In genomic region chr21:45123440-45123839, GRCh38 we compare ENCODE assay signal across 1 cellular context.
A peak's percentile ranks its signal among the peaks of the same experiment; 100 is the strongest.
TF ChIP-seq lines count a peak whose summit lies in the region.

No MANE protein-coding gene starts in this region.

TF ChIP-seq in HepG2, 621 proteins besides CTCF, POLR2A, EP300 and RAD21 (continued from another document and continues in another):
- TF ChIP-seq SKIL (CRISPR knock-in tag; IDR thresholded peaks at IDR 0.05; ENCODE audit: borderline replicate concordance), result peak; percentile 44; the same call in 1 of the 2 replicates
- TF ChIP-seq ZNF503 (CRISPR knock-in tag; IDR thresholded peaks at IDR 0.05), result no peak
- no peak for TF ChIP-seq SOX13 (IDR thresholded peaks at IDR 0.05)
- TF ChIP-seq SOX13 (CRISPR knock-in tag; conservative IDR thresholded peaks at IDR 0.05 in 1 of 2, IDR thresholded peaks at IDR 0.05 in 1 of 2), result peak in 1 of 2 experiments; percentile 32; a peak in 1 of 4 replicates
- peak; percentile 78 for TF ChIP-seq RXRA (CRISPR knock-in tag; IDR thresholded peaks at IDR 0.05)
- TF ChIP-seq TARDBP (CRISPR knock-in tag; IDR thresholded peaks at IDR 0.05), result 0 out of 2 replicates have a peak, but pooled peaks have one; percentile 22
- peak; percentile 68 for TF ChIP-seq TBX2 (CRISPR knock-in tag; IDR thresholded peaks at IDR 0.05; ENCODE audit: borderline replicate concordance)
- TF ChIP-seq ZKSCAN8 (CRISPR knock-in tag; IDR thresholded peaks at IDR 0.05; ENCODE audit: borderline replicate concordance), result peak; percentile 22; the same call in 1 of the 2 replicates
- 0 out of 2 replicates have a peak, but pooled peaks have one; percentile 19 for TF ChIP-seq SPEN (CRISPR knock-in tag; IDR thresholded peaks at IDR 0.05; ENCODE audit: low read depth)
- TF ChIP-seq ZNF883 (CRISPR knock-in tag; IDR thresholded peaks at IDR 0.05; ENCODE audit: not compliant biosample characterization), result no peak
- peak; percentile 58; the same call in 1 of the 2 replicates for TF ChIP-seq FOXA3 (CRISPR knock-in tag; IDR thresholded peaks at IDR 0.05)
- TF ChIP-seq ZGPAT (CRISPR knock-in tag; IDR thresholded peaks at IDR 0.05), result peak; percentile 45
- TF ChIP-seq EHMT2 (IDR thresholded peaks at IDR 0.05; ENCODE audit: borderline replicate concordance, low read depth, low read length), result no peak
- TF ChIP-seq PLSCR1 (CRISPR knock-in tag; IDR thresholded peaks at IDR 0.05; ENCODE audit: borderline replicate concordance), result no peak
- TF ChIP-seq ZNF33A (CRISPR knock-in tag; IDR thresholded peaks at IDR 0.05; ENCODE audit: borderline replicate concordance), result no peak
- TF ChIP-seq IRF2 (CRISPR knock-in tag; IDR thresholded peaks at IDR 0.05), result 0 out of 2 replicates have a peak, but pooled peaks have one; percentile 43
- TF ChIP-seq NR2F6 (IDR thresholded peaks at IDR 0.05), result peak; percentile 31; the same call in 1 of the 2 replicates
- peak; percentile 67; the same call in 1 of the 2 replicates for TF ChIP-seq NR2F6 (CRISPR knock-in tag; IDR thresholded peaks at IDR 0.05)
- no peak for TF ChIP-seq MXD4 (CRISPR knock-in tag; IDR thresholded peaks at IDR 0.05)
- peak; percentile 88 for TF ChIP-seq ZNF121 (CRISPR knock-in tag; IDR thresholded peaks at IDR 0.05)
- peak; percentile 26; the same call in 1 of the 2 replicates for TF ChIP-seq THRA (CRISPR knock-in tag; IDR thresholded peaks at IDR 0.05; ENCODE audit: borderline replicate concordance)
- peak; percentile 96 for TF ChIP-seq ZNF18 (CRISPR knock-in tag; IDR thresholded peaks at IDR 0.05; ENCODE audit: insufficient replicate concordance)
- TF ChIP-seq ZNF263 (CRISPR knock-in tag; IDR thresholded peaks at IDR 0.05), result peak; percentile 85
- TF ChIP-seq REPIN1 (CRISPR knock-in tag; IDR thresholded peaks at IDR 0.05; ENCODE audit: borderline replicate concordance, low read depth), result 0 out of 2 replicates have a peak, but pooled peaks have one; percentile 39
- no peak for TF ChIP-seq SRSF9 (IDR thresholded peaks at IDR 0.05; ENCODE audit: borderline replicate concordance, insufficient read depth, low read depth, low read length, poor library complexity, severe bottlenecking)
- no peak for TF ChIP-seq MAFG (CRISPR knock-in tag; IDR thresholded peaks at IDR 0.05)
- no peak for TF ChIP-seq ZNF530 (CRISPR knock-in tag; IDR thresholded peaks at IDR 0.05; ENCODE audit: low read depth)
- 0 out of 2 replicates have a peak, but pooled peaks have one; percentile 21 for TF ChIP-seq PPARG (CRISPR knock-in tag; conservative IDR thresholded peaks at IDR 0.05)
- 0 out of 2 replicates have a peak, but pooled peaks have one; percentile 23 for TF ChIP-seq ZBTB38 (CRISPR knock-in tag; IDR thresholded peaks at IDR 0.05)
- TF ChIP-seq NONO (IDR thresholded peaks at IDR 0.05), result no peak
- TF ChIP-seq NONO (CRISPR knock-in tag; conservative IDR thresholded peaks at IDR 0.05), result no peak
- peak; percentile 47 for TF ChIP-seq ZNF687 (CRISPR knock-in tag; IDR thresholded peaks at IDR 0.05)
- TF ChIP-seq SAP130 (CRISPR knock-in tag; IDR thresholded peaks at IDR 0.05; ENCODE audit: low read depth), result peak; percentile 67
- TF ChIP-seq SP5 (CRISPR knock-in tag; IDR thresholded peaks at IDR 0.05; ENCODE audit: borderline replicate concordance, low read depth), result no peak
- no peak for TF ChIP-seq FOXM1 (CRISPR knock-in tag; IDR thresholded peaks at IDR 0.05)
- 0 out of 2 replicates have a peak, but pooled peaks have one; percentile 43 for TF ChIP-seq ELF1 (CRISPR knock-in tag; IDR thresholded peaks at IDR 0.05)
- TF ChIP-seq ZMYM3 (CRISPR knock-in tag; IDR thresholded peaks at IDR 0.05), result peak; percentile 40; the same call in 1 of the 2 replicates
- TF ChIP-seq BCL6 (CRISPR knock-in tag; IDR thresholded peaks at IDR 0.05), result no peak
- peak; percentile 34; the same call in 1 of the 2 replicates for TF ChIP-seq ZNF609 (CRISPR knock-in tag; IDR thresholded peaks at IDR 0.05; ENCODE audit: borderline replicate concordance)
